In genomic region chr5:178248750-178249149, GRCh38 we compare ENCODE assay signal across 1 cellular context.
TF ChIP-seq lines count a peak whose summit lies in the region.

No MANE protein-coding gene starts in this region.

TF ChIP-seq in IMR-90, 13 proteins besides CTCF, POLR2A, EP300 and RAD21 (continued from another document):
- TF ChIP-seq CEBPB (IDR thresholded peaks at IDR 0.05; ENCODE audit: low read depth, low read length) (no peak), ELK1 (IDR thresholded peaks at IDR 0.05; ENCODE audit: borderline replicate concordance, low read depth, low read length) (no peak), RCOR1 (IDR thresholded peaks at IDR 0.05; ENCODE audit: insufficient replicate concordance, low read length) (no peak), MAZ (IDR thresholded peaks at IDR 0.05; ENCODE audit: borderline replicate concordance, low read depth, low read length) (no peak), SMC3 (IDR thresholded peaks at IDR 0.05; ENCODE audit: low read depth, low read length) (no peak), MAFK (IDR thresholded peaks at IDR 0.05; ENCODE audit: low read depth, low read length) (no peak)
